In the genomic region with DNA sequence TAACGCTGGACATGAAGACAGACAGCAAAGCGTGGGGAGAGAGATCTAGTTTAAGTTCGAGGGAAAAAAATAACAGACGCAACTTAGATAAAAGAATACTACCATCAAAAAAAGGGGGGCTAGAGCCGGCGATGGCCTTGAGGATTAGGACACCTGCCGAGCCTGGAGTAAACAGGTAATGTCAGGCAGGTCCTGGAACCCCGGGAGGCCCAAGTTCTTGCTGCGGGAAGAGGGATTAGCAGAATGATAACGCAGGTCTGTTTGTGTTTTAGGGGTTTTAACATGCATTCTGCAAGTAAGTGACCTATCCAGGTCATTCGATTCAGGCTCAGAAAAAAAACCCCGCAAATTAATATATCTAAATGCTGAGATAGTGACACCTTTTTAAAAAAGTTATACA, we compare ENCODE assay signal across 8 cellular contexts. TPM values are rescaled to one million over a fixed set of nuclear protein-coding genes. Genes with fewer than 3 reads are reported as not detected.
DNase-seq lines count a peak whose midpoint lies in the region; ATAC-seq lines count a peak whose summit lies in the region.

No MANE protein-coding gene starts in this region.

- H3K27ac Mint-ChIP-seq in naive B cell = peak overlapping the region; percentile 78 to 95 (median 84)

- H3K4me3 Mint-ChIP-seq in naive B cell = peak overlapping the region; percentile 82 to 97 (median 92)

- ATAC-seq in naive B cell (ENCODE audit: low read depth in 2 of 2) (no peak), GM18511 (IDR thresholded peaks at IDR 0.05; ENCODE audit: unreplicated experiment) (no peak)

- H3K27me3 Mint-ChIP-seq in naive B cell = peaks cover 7 to 8% (median 8%) of the 10 kb centered on the region in 3 donors

- H3K4me1 Mint-ChIP-seq in naive B cell = peaks cover 10 to 13% (median 12%) of the 10 kb centered on the region in 3 donors

- H3K9me3 Mint-ChIP-seq in naive B cell = peaks cover 0 to 1% (median 0%) of the 10 kb centered on the region in 7 donors

- H3K36me3 Mint-ChIP-seq in naive B cell = no peaks in the 10 kb centered on the region

- peak overlapping the region; percentile 87 for H3K27ac ChIP-seq in cingulate gyrus (ENCODE audit: low read depth, low read length)

- peak; percentile 51 for DNase-seq in NCI-H82 (lab: John Stamatoyannopoulos, UW)
- no peak for DNase-seq in NCI-H82 treated with DMSO at 0.1 percent for 48 hours (lab: John Stamatoyannopoulos, UW; ENCODE audit: unreplicated experiment)
- peak; percentile 14 for DNase-seq in NCI-H526 treated with DMSO at 0.1 percent for 48 hours (lab: John Stamatoyannopoulos, UW)
- DNase-seq in naive B cell = no peak
- DNase-seq in hepatic stellate cell (ENCODE audit: low spot score) = no peak
- no peak for DNase-seq in dermis blood vessel endothelial cell

RNA-seq across cellular contexts. Expression of a gene that starts 0.8 kb away (rescaled TPM):
- 1 to 10 TPM in 1 of 6 donors, under 1 TPM in 5; 0.24 to 2.4 (median 0.31) TPM for polyA plus RNA-seq in naive B cell (ENCODE audit: low read depth in 6 of 6)
- total RNA-seq in dermis blood vessel endothelial cell = 2.4 and 4.1 TPM in 2 replicates

Comparison
In these comparisons a context has a peak if more than half of its experiments do, and no peak if none do; other contexts are left out.
1. DNase-seq: peak in NCI-H82 (single experiment) and NCI-H526 treated with DMSO at 0.1 percent for 48 hours (single experiment); none in NCI-H82 treated with DMSO at 0.1 percent for 48 hours (single experiment), naive B cell (single experiment), hepatic stellate cell (single experiment) and dermis blood vessel endothelial cell (single experiment).